In genomic region chr19:55160128-55160985, GRCh38 we compare ENCODE assay signal across 9 cellular contexts. TPM values are rescaled to one million over a fixed set of nuclear protein-coding genes. Genes with fewer than 3 reads are reported as not detected.
A peak's percentile ranks its signal among the peaks of the same experiment; 100 is the strongest.
DNase-seq lines count a peak whose midpoint lies in the region; ATAC-seq and TF ChIP-seq lines count a peak whose summit lies in the region.
"Had no signal": no experiment of that assay in that cellular context is flagged by ENCODE, and none has a peak within 500 bp of the region (broad histone marks: within the 10 kb centered on the region; RNA-seq: fewer than 3 reads in every experiment).

No MANE protein-coding gene starts in this region.

- H3K36me3 ChIP-seq in naive thymus-derived CD4-positive, alpha-beta T cell (ENCODE audit: control insufficient read depth in 2 of 3, insufficient read depth in 3 of 3, low read length in 3 of 3), result no peaks in the 10 kb centered on the region

- H3K4me1 Mint-ChIP-seq in naive thymus-derived CD4-positive, alpha-beta T cell, result peaks cover 0 to 16% (median 8%) of the 10 kb centered on the region in 7 donors
- peaks cover 14% of the 10 kb centered on the region for H3K4me1 Mint-ChIP-seq in stimulated activated memory B cell treated with anti-CD40 and anti-IgM and Interleukin-4, amounts not matched to agents 10 μg/mL and 1 μg/mL and 100 μg/mL, for 72 hours

- no peak overlapping the region for H3K4me3 ChIP-seq in epithelial cell of proximal tubule (ENCODE audit: low read depth, low read length)
- no peak overlapping the region for H3K4me3 ChIP-seq in naive thymus-derived CD4-positive, alpha-beta T cell (ENCODE audit: low read length)

- peaks cover 0 to 6% (median 0%) of the 10 kb centered on the region in 11 donors for H3K9me3 Mint-ChIP-seq in naive thymus-derived CD4-positive, alpha-beta T cell
- no peaks in the 10 kb centered on the region for H3K9me3 Mint-ChIP-seq in stimulated activated memory B cell treated with anti-CD40 and anti-IgM and Interleukin-4, amounts not matched to agents 10 μg/mL and 1 μg/mL and 100 μg/mL, for 72 hours

- peaks cover 0 to 7% of the 10 kb centered on the region in 2 donors for H3K4me1 ChIP-seq in naive thymus-derived CD4-positive, alpha-beta T cell (ENCODE audit: control insufficient read depth in 2 of 2, insufficient read depth in 2 of 2, low read length in 2 of 2)

- ATAC-seq in naive thymus-derived CD4-positive, alpha-beta T cell, result peak; percentile 98
- ATAC-seq in stimulated activated memory B cell treated with anti-CD40 and anti-IgM and Interleukin-4, amounts not matched to agents 10 μg/mL and 1 μg/mL and 100 μg/mL, for 72 hours, result peak; percentile 80

- peak; percentile 90 for DNase-seq in NK-92 treated with Interleukin-12 subunit alpha and Interleukin-12 subunit beta, amount 100 ng/mL, for 24 hours (lab: John Stamatoyannopoulos, UW)
- DNase-seq in NK-92 (lab: John Stamatoyannopoulos, UW; ENCODE audit: unreplicated experiment) (no peak), LHCN-M2 (ENCODE audit: low read depth) (peak; percentile 82), activated T-cell treated with anti-CD3 and anti-CD28 coated beads for 24 hours (ENCODE audit: low read depth) (peak; percentile 85), epithelial cell of proximal tubule (ENCODE audit: low read depth) (no peak)
- peak; percentile 79 to 92 (median 85) for DNase-seq in naive thymus-derived CD4-positive, alpha-beta T cell

- H3K36me3 Mint-ChIP-seq in naive thymus-derived CD4-positive, alpha-beta T cell, result peaks cover 0 to 2% (median 0%) of the 10 kb centered on the region in 5 donors
- no peaks in the 10 kb centered on the region for H3K36me3 Mint-ChIP-seq in stimulated activated memory B cell treated with anti-CD40 and anti-IgM and Interleukin-4, amounts not matched to agents 10 μg/mL and 1 μg/mL and 100 μg/mL, for 72 hours

- peak; percentile 90 for TF ChIP-seq CTCF in epithelial cell of proximal tubule (conservative IDR thresholded peaks at IDR 0.05; ENCODE audit: low read depth, low read length)

- peak overlapping the region in 4 of 10 donors; percentile 21 to 66 (median 50) for H3K4me3 Mint-ChIP-seq in naive thymus-derived CD4-positive, alpha-beta T cell
- H3K4me3 Mint-ChIP-seq in stimulated activated memory B cell treated with anti-CD40 and anti-IgM and Interleukin-4, amounts not matched to agents 10 μg/mL and 1 μg/mL and 100 μg/mL, for 72 hours, result no peak overlapping the region

- POLR2A ChIA-PET in naive thymus-derived CD4-positive, alpha-beta T cell (lab: Charles Lee), result no interaction called here

- H3K27ac Mint-ChIP-seq in naive thymus-derived CD4-positive, alpha-beta T cell, result peak overlapping the region in 3 of 9 donors; percentile 17 to 50 (median 18)
- no peak overlapping the region for H3K27ac Mint-ChIP-seq in stimulated activated memory B cell treated with anti-CD40 and anti-IgM and Interleukin-4, amounts not matched to agents 10 μg/mL and 1 μg/mL and 100 μg/mL, for 72 hours

- peaks cover 0 to 5% (median 0%) of the 10 kb centered on the region in 3 experiments for H3K9me3 ChIP-seq in naive thymus-derived CD4-positive, alpha-beta T cell (ENCODE audit: control insufficient read depth in 2 of 3, low read length in 3 of 3)

- intact Hi-C loops in naive thymus-derived CD4-positive, alpha-beta T cell (cut with micrococcal nuclease), result loop anchor here in 1 of 2 donors (1.0 to 10.0 kb wide), 5 partner anchors 19 to 464 kb away; partner anchors contain the start of genes SHISA7 and ZNF784

- peaks cover 25 to 56% (median 41%) of the 10 kb centered on the region in 5 donors for H3K27me3 Mint-ChIP-seq in naive thymus-derived CD4-positive, alpha-beta T cell
- H3K27me3 Mint-ChIP-seq in stimulated activated memory B cell treated with anti-CD40 and anti-IgM and Interleukin-4, amounts not matched to agents 10 μg/mL and 1 μg/mL and 100 μg/mL, for 72 hours, result peaks cover 55% of the 10 kb centered on the region

- peaks cover 0 to 10% of the 10 kb centered on the region in 2 donors for H3K27me3 ChIP-seq in naive thymus-derived CD4-positive, alpha-beta T cell (ENCODE audit: control insufficient read depth in 2 of 2, insufficient read depth in 2 of 2, low read length in 2 of 2)

- CTCF ChIA-PET in naive thymus-derived CD4-positive, alpha-beta T cell (lab: Charles Lee), result interaction anchor here (0.5 to 1.2 kb wide), 4 partner anchors 19 to 946 kb away, joined by 3 to 4 read pairs (median 4); no protein-coding TSS in a partner anchor

- no peak overlapping the region for H3K27ac ChIP-seq in naive thymus-derived CD4-positive, alpha-beta T cell (ENCODE audit: low read depth, low read length)

TF ChIP-seq in PFSK-1, 5 proteins besides CTCF, POLR2A, EP300 and RAD21:
- TF ChIP-seq REST (IDR thresholded peaks at IDR 0.05; ENCODE audit: insufficient read depth in 1 of 2, low read depth in 2 of 2, low read length in 2 of 2) (no peak), POLR2AphosphoS5 (IDR thresholded peaks at IDR 0.05; ENCODE audit: low read depth, low read length) (0 out of 2 replicates have a peak, but pooled peaks have one; percentile 16), TAF1 (IDR thresholded peaks at IDR 0.05; ENCODE audit: borderline replicate concordance, insufficient read depth, low read length) (no peak), SIN3A (IDR thresholded peaks at IDR 0.05; ENCODE audit: borderline replicate concordance, insufficient read depth, low read length) (no peak), FOXP2 (optimal IDR thresholded peaks at IDR 0.05; ENCODE audit: borderline replicate concordance, extremely low read depth, extremely low read length, insufficient read depth) (peak; percentile 90)

RNA-seq across cellular contexts. Expression of gene TNNI3, which starts 2.8 kb away (rescaled TPM):
- total RNA-seq in LHCN-M2 (2014; rRNA removed) (0.26 and 0.92 TPM in 2 replicates), epithelial cell of proximal tubule (0.40 and 0.51 TPM in 2 replicates)
- 0.28 TPM for polyA plus RNA-seq in LHCN-M2 (2012)
- 5.7 TPM for polyA plus RNA-seq in PFSK-1 (2012; ENCODE audit: insufficient read length, low read depth)
- not detected for total RNA-seq in naive thymus-derived CD4-positive, alpha-beta T cell
- polyA plus RNA-seq in naive thymus-derived CD4-positive, alpha-beta T cell, result not detected
- total RNA-seq: subcutaneous adipose tissue had no signal

RNA-seq across cellular contexts. Expression of gene DNAAF3, which starts 6.1 kb away (rescaled TPM):
- total RNA-seq in LHCN-M2 (2014; rRNA removed), result 0.90 and 1.3 TPM in 2 replicates
- 0.52 TPM for polyA plus RNA-seq in LHCN-M2 (2012)
- polyA plus RNA-seq in PFSK-1 (2012; ENCODE audit: insufficient read length, low read depth), result 36.8 TPM
- total RNA-seq in epithelial cell of proximal tubule, result 0.51 and 7.0 TPM in 2 replicates
- total RNA-seq in naive thymus-derived CD4-positive, alpha-beta T cell, result not detected
- polyA plus RNA-seq in naive thymus-derived CD4-positive, alpha-beta T cell, result not detected

RNA-seq across cellular contexts. Expression of gene TNNT1, which starts 11.4 kb away (rescaled TPM):
- total RNA-seq in LHCN-M2 (2014; rRNA removed) (52.6 and 73.4 TPM in 2 replicates), epithelial cell of proximal tubule (1.8 and 24.4 TPM in 2 replicates)
- 46.6 TPM for polyA plus RNA-seq in LHCN-M2 (2012)
- 268 TPM for polyA plus RNA-seq in PFSK-1 (2012; ENCODE audit: insufficient read length, low read depth)
- 1 to 10 TPM in 2 of 5 experiments, under 1 TPM in 1, not detected in 2; 0.63 to 5.6 (median 1.4) TPM for total RNA-seq in naive thymus-derived CD4-positive, alpha-beta T cell
- not detected for polyA plus RNA-seq in naive thymus-derived CD4-positive, alpha-beta T cell

RNA-seq across cellular contexts. Expression of gene SYT5, which starts 19.7 kb away (rescaled TPM):
- total RNA-seq in LHCN-M2 (2014; rRNA removed), result not detected in 2 replicates
- 0.22 TPM for polyA plus RNA-seq in LHCN-M2 (2012)
- polyA plus RNA-seq in PFSK-1 (2012; ENCODE audit: insufficient read length, low read depth), result 0.72 TPM
- 0.29 TPM in 1 of 2 replicates, not detected in the other for total RNA-seq in epithelial cell of proximal tubule
- 1 to 10 TPM in 2 of 5 experiments, not detected in 3; 1.7 to 2.6 TPM for total RNA-seq in naive thymus-derived CD4-positive, alpha-beta T cell
- not detected for polyA plus RNA-seq in naive thymus-derived CD4-positive, alpha-beta T cell
- total RNA-seq: subcutaneous adipose tissue had no signal

RNA-seq across cellular contexts. Expression of gene PPP1R12C, which starts 42.9 kb away (rescaled TPM):
- total RNA-seq in LHCN-M2 (2014; rRNA removed) (78.0 and 90.4 TPM in 2 replicates), epithelial cell of proximal tubule (53.8 and 68.7 TPM in 2 replicates)
- polyA plus RNA-seq in LHCN-M2 (2012), result 65.9 TPM
- polyA plus RNA-seq in PFSK-1 (2012; ENCODE audit: insufficient read length, low read depth), result 140 TPM
- 100 to 1,000 TPM; 107 to 180 (median 144) TPM for total RNA-seq in naive thymus-derived CD4-positive, alpha-beta T cell
- polyA plus RNA-seq in naive thymus-derived CD4-positive, alpha-beta T cell, result 1 to 10 TPM; 3.8 to 6.6 TPM

Comparison
In these comparisons a context has a peak if more than half of its experiments do, and no peak if none do; other contexts are left out.
1. DNase-seq: peak in NK-92 treated with Interleukin-12 subunit alpha and Interleukin-12 subunit beta, amount 100 ng/mL, for 24 hours (single experiment), LHCN-M2 (single experiment), activated T-cell treated with anti-CD3 and anti-CD28 coated beads for 24 hours (single experiment) and naive thymus-derived CD4-positive, alpha-beta T cell (9 of 9); none in NK-92 (single experiment) and epithelial cell of proximal tubule (single experiment).